ENCODE assay signal across 23 cellular contexts in the genomic region with DNA sequence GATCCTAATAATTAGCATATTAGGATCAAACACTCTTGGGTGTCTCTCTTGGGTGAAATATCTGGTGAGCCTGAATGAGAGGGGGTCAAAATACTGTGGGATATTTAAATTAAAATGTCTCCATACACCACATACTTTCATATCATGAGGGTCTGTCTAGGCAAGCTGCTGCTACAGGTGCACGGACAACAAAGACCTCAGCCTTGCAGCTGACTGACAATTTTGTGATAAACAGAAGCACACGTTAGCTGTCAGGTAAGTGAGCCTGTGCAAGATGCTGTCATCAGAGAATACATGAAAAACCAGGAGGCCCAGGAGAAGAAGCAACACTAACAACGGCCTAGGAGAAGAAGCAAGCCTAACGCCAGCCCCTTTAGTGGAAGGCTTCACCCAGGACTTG.
"Had no signal": no experiment of that assay in that cellular context is flagged by ENCODE, and none has a peak within 500 bp of the region (broad histone marks: within the 10 kb centered on the region; RNA-seq: fewer than 3 reads in every experiment).

No MANE protein-coding gene starts in this region.

- FAIRE-seq: colon, keratinocyte, urothelium cell line had no signal

- DNase-seq: activated CD4-positive, alpha-beta T cell treated with anti-CD3 and anti-CD28 coated beads, Interleukin-2, amount 50 U/mL, for 1 hour; activated CD4-positive, CD25-positive, alpha-beta regulatory T cell treated with anti-CD3 and anti-CD28 coated beads, Interleukin-2, amount 50 U/mL, for 72 hours; activated CD8-positive, alpha-beta memory T cell treated with anti-CD3 and anti-CD28 coated beads, Interleukin-2, amount 50 U/mL, for 4 hours; activated effector memory CD4-positive, alpha-beta T cell treated with Interleukin-2 at 50 U/mL for 16 hours; activated naive CD4-positive, alpha-beta T cell treated with anti-CD3 and anti-CD28 coated beads, Interleukin-2, amount 50 U/mL, for 16 hours; activated T-cell treated with anti-CD3 and anti-CD28 coated beads, Interleukin-2, amount 50 U/mL, for 4 hours; aorta; brain microvascular endothelial cell; central memory CD4-positive, alpha-beta T cell; gastrocnemius medialis; midbrain; nephron progenitor cell; occipital lobe; psoas muscle; right cardiac atrium; stimulated activated CD4-positive, alpha-beta T cell treated with anti-CD3 and anti-CD28 coated beads, Interleukin-2, amount 100 ng/mL, for 24 hours; substantia nigra; T-helper 9 cell; tibial artery had no signal

- H3K36me3 ChIP-seq: brain microvascular endothelial cell, gastrocnemius medialis, tibial artery had no signal

- H3K4me1 ChIP-seq: gastrocnemius medialis, psoas muscle, tibial artery had no signal

- H3K9me3 ChIP-seq: gastrocnemius medialis, psoas muscle, tibial artery had no signal

- H3K27ac ChIP-seq: brain microvascular endothelial cell, gastrocnemius medialis, psoas muscle, tibial artery had no signal

- H3K27me3 ChIP-seq: brain microvascular endothelial cell had no signal

- H3K4me3 ChIP-seq: gastrocnemius medialis, lung, psoas muscle, tibial artery had no signal
